ENCODE assay signal across 8 cellular contexts in the genomic region with DNA sequence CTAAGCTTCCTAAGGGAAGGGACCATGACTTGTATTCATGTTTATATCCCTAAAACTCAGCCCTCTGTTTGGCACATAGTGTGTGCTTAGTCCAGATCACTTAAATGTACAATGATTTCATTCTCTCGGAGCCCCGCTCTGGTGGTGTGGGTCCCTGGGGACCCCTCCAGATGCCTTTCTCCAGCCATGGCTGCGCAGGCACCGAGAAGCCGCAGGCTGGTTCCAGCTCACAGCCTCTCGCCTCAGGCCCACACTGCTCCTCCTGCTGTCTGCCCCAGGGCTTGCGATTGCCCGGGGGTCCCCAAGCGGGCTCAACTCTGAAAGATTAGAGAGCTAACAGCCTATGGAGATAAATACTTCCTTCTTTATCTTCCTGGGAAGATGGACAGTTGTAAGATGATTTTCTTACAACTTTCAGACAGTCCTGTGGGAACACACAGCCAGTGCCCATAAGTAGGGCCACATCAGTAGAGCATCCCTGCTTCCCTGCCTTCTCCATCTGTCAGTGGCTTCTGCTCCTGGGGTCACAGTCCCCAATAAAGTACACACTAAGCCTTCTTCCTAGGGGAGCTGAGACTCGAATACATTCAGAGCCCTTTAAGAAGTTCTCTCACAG.
A peak's percentile ranks its signal among the peaks of the same experiment; 100 is the strongest.
DNase-seq lines count a peak whose midpoint lies in the region.

No MANE protein-coding gene starts in this region.

- no peaks in the 10 kb centered on the region for H3K9me3 ChIP-seq in muscle layer of duodenum (ENCODE audit: control insufficient read depth in 1 of 2, low read length in 2 of 2)

- peak overlapping the region; percentile 18; the same call in 1 of the 2 replicates for H3K4me3 ChIP-seq in Jurkat, Clone E6-1 (ENCODE audit: low read length)
- peak overlapping the region; percentile 30 to 51 for H3K4me3 ChIP-seq in muscle layer of duodenum (ENCODE audit: low read depth in 1 of 2, low read length in 2 of 2)

- no peaks in the 10 kb centered on the region for H3K36me3 ChIP-seq in muscle layer of duodenum (ENCODE audit: control insufficient read depth in 1 of 2, insufficient read depth in 2 of 2, low read length in 2 of 2)

- no peaks in the 10 kb centered on the region for H3K27me3 ChIP-seq in muscle layer of duodenum (ENCODE audit: low read depth, low read length)

- in situ Hi-C loops in ACHN (cut with HindIII; ENCODE audit: low pct_ligation_motif_present, low pct_unique_long_range_greater_than_20kb, low sequenced_read_pairs): loop anchor here (25.0 kb wide), 1 partner anchor 225 kb away; no protein-coding TSS in a partner anchor

- H3K4me1 ChIP-seq in muscle layer of duodenum (ENCODE audit: control insufficient read depth in 1 of 2, insufficient read depth in 2 of 2, low read length in 2 of 2): peaks cover 20 to 25% of the 10 kb centered on the region in 2 donors

- DNase-seq in ACHN (peak; percentile 82), GM19238 (ENCODE audit: insufficient read length, low spot score) (peak; percentile 64), caudate nucleus (lab: John Stamatoyannopoulos, UW) (no peak), retina (no peak), SIG-M5 treated with dmso at 0.1 percent for 504 hours (lab: John Stamatoyannopoulos, UW; ENCODE audit: unreplicated experiment) (no peak)
- no peak for DNase-seq in Jurkat, Clone E6-1 (ENCODE audit: low read depth, low spot score)
- DNase-seq in effector CD8-positive, alpha-beta T cell (lab: John Stamatoyannopoulos, UW): no peak

- H3K27ac ChIP-seq in caudate nucleus (ENCODE audit: low read depth, low read length) (peak overlapping the region; percentile 19), muscle layer of duodenum (ENCODE audit: low read length) (peak overlapping the region; percentile 96)

Comparison
In these comparisons a context has a peak if more than half of its experiments do, and no peak if none do; other contexts are left out.
1. DNase-seq: peak in ACHN (single experiment) and GM19238 (single experiment); none in Jurkat, Clone E6-1 (single experiment), caudate nucleus (0 of 61), effector CD8-positive, alpha-beta T cell (single experiment), retina (single experiment) and SIG-M5 treated with dmso at 0.1 percent for 504 hours (single experiment).